6 cellular contexts compared by ENCODE assay signal in the genomic region with DNA sequence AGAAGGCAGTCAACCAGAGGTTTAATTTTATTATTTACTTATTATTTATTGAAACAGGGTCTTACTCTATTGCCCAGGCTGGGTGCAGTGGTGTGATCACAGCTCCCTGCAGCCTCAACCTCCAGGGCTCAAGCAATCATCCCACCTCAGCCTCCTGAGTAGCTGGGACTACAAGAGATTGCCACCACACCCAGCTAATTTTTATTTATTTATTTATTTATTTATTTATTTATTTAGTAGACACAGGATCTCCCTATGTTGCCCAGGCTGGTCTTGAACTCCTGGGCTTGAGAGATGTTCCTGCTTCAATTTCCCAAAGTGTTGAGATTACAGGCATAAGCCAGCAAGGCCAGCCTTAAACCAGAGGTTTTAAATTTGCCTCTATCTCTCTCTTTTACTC.
"Had no signal": no experiment of that assay in that cellular context is flagged by ENCODE, and none has a peak within 500 bp of the region (broad histone marks: within the 10 kb centered on the region; RNA-seq: fewer than 3 reads in every experiment).

No MANE protein-coding gene starts in this region.

- H3K4me2 ChIP-seq: GM23338 had no signal

- H3K4me1 ChIP-seq: HAP-1 had no signal

- FAIRE-seq: H54 had no signal

- H3K27ac ChIP-seq: GM23248 had no signal

- H3K36me3 ChIP-seq: HAP-1 had no signal

- H3K27ac Mint-ChIP-seq: GM23338, H9, HFFc6 had no signal

- H3K4me3 Mint-ChIP-seq: GM23338, H9 had no signal

- H3K4me3 ChIP-seq: GM23338, HAP-1 had no signal

- H3K9me3 Mint-ChIP-seq: GM23338, H9, HFFc6 had no signal

- H3K9me3 ChIP-seq: HAP-1 had no signal
